Comparison of ENCODE assay signal across 12 cellular contexts in genomic region chr2:191222507-191222906, GRCh38.
DNase-seq lines count a peak whose midpoint lies in the region; ATAC-seq and TF ChIP-seq lines count a peak whose summit lies in the region.
"Had no signal": no experiment of that assay in that cellular context is flagged by ENCODE, and none has a peak within 500 bp of the region (broad histone marks: within the 10 kb centered on the region; RNA-seq: fewer than 3 reads in every experiment).

No MANE protein-coding gene starts in this region.

- ATAC-seq in HG02678 (IDR thresholded peaks at IDR 0.05; ENCODE audit: unreplicated experiment) = peak; percentile 61
- ATAC-seq: HCT116 had no signal

- no peaks in the 10 kb centered on the region for H3K27me3 ChIP-seq in BLaER1 treated with 17β-estradiol and CSF1 and Interleukin-3, amounts not matched to agents 10 nM and 100 nM

- no peak for TF ChIP-seq CTCF in fibroblast of pulmonary artery (IDR thresholded peaks at IDR 0.05; ENCODE audit: low read length, missing control alignments)

- H3K36me3 ChIP-seq in BLaER1 treated with 17β-estradiol and CSF1 and Interleukin-3, amounts not matched to agents 10 nM and 100 nM = no peaks in the 10 kb centered on the region
- H3K36me3 ChIP-seq: thoracic aorta had no signal

- H3K4me1 ChIP-seq in BLaER1 treated with 17β-estradiol and CSF1 and Interleukin-3, amounts not matched to agents 10 nM and 100 nM = peaks cover 20 to 47% (median 38%) of the 10 kb centered on the region in 10 experiments

- H4K20me1 ChIP-seq in BLaER1 treated with 17β-estradiol and CSF1 and Interleukin-3, amounts not matched to agents 10 nM and 100 nM = no peaks in the 10 kb centered on the region

- H3K9me3 ChIP-seq in BLaER1 treated with 17β-estradiol and CSF1 and Interleukin-3, amounts not matched to agents 10 nM and 100 nM (replicated peaks in 1 of 11) = peaks cover 0 to 15% (median 9%) of the 10 kb centered on the region in 11 experiments; a peak in 16 of 22 replicates
- H3K9me3 ChIP-seq: thoracic aorta had no signal

- H3K9ac ChIP-seq in BLaER1 treated with 17β-estradiol and CSF1 and Interleukin-3, amounts not matched to agents 10 nM and 100 nM = peak overlapping the region in 8 of 11 experiments; percentile 10 to 65 (median 58); a peak in 12 of 22 replicates

- DNase-seq in NCI-H524 (lab: John Stamatoyannopoulos, UW) = peak; percentile 38 to 81
- peak; percentile 36 for DNase-seq in fibroblast of pulmonary artery (ENCODE audit: low read depth)
- DNase-seq in activated effector memory CD4-positive, alpha-beta T cell treated with anti-CD3 and anti-CD28 coated beads, Interleukin-2, amount 50 U/mL, for 16 hours = no peak
- DNase-seq in amniotic stem cell (lab: John Stamatoyannopoulos, UW) = no peak
- DNase-seq in NCI-H774 (lab: John Stamatoyannopoulos, UW) = no peak
- DNase-seq in AG08396 (ENCODE audit: low spot score) = no peak
- DNase-seq: activated CD4-positive, alpha-beta T cell treated with anti-CD3 and anti-CD28 coated beads for 1 hour; anterior cingulate cortex had no signal

- peak overlapping the region in 9 of 11 experiments; percentile 13 to 85 (median 80); a peak in 18 of 22 replicates for H3K27ac ChIP-seq in BLaER1 treated with 17β-estradiol and CSF1 and Interleukin-3, amounts not matched to agents 10 nM and 100 nM
- H3K27ac ChIP-seq: thoracic aorta had no signal

- H3K4me3 ChIP-seq in BLaER1 treated with 17β-estradiol and CSF1 and Interleukin-3, amounts not matched to agents 10 nM and 100 nM = peak overlapping the region in 1 of 10 experiments; percentile 11; a peak in 2 of 20 replicates
- no peak overlapping the region for H3K4me3 ChIP-seq in fibroblast of pulmonary artery (replicated peaks; ENCODE audit: low read depth, low read length)
- H3K4me3 ChIP-seq: thoracic aorta had no signal

- H3K4me2 ChIP-seq in BLaER1 treated with 17β-estradiol and CSF1 and Interleukin-3, amounts not matched to agents 10 nM and 100 nM = peak overlapping the region; percentile 59 to 90 (median 81)

Comparison
In these comparisons a context has a peak if more than half of its experiments do, and no peak if none do; other contexts are left out.
1. DNase-seq: peak in NCI-H524 (2 of 2) and fibroblast of pulmonary artery (single experiment); none in activated effector memory CD4-positive, alpha-beta T cell treated with anti-CD3 and anti-CD28 coated beads, Interleukin-2, amount 50 U/mL, for 16 hours (single experiment), amniotic stem cell (single experiment), NCI-H774 (single experiment) and AG08396 (single experiment).